In the genomic region with DNA sequence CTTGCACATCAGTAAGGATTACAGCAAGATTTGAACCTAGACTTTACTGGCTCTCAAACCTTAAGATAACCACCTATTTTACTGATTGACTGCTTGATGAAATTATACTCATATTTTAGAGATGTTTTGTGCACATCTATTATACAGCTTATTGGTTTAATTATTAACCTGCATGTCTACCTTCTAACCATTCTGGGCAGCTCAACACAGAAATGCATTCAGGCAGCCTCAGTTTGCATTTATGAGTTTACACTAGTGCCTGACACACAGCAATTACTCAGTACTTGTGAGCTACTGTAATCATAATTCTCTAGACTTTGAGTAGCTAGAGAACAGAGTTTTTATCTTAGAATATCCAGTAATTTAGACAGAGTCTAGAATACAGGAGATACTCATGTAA, we compare ENCODE assay signal across 28 cellular contexts.
A peak's percentile ranks its signal among the peaks of the same experiment; 100 is the strongest.
DNase-seq lines count a peak whose midpoint lies in the region; ATAC-seq, FAIRE-seq and TF ChIP-seq lines count a peak whose summit lies in the region.
"Had no signal": no experiment of that assay in that cellular context is flagged by ENCODE, and none has a peak within 500 bp of the region (broad histone marks: within the 10 kb centered on the region; RNA-seq: fewer than 3 reads in every experiment).

No MANE protein-coding gene starts in this region.

- no peak overlapping the region for H3K4me3 Mint-ChIP-seq in activated CD4-positive, alpha-beta T cell treated with anti-CD3 and anti-CD28 coated beads for 36 hours
- H3K4me3 Mint-ChIP-seq: CD4-positive, alpha-beta memory T cell; HFFc6; T-cell had no signal

- H3K9me3 Mint-ChIP-seq in activated CD4-positive, alpha-beta T cell treated with anti-CD3 and anti-CD28 coated beads for 36 hours (ENCODE audit: low read depth), result no peaks in the 10 kb centered on the region
- H3K9me3 Mint-ChIP-seq: CD4-positive, alpha-beta memory T cell; HFFc6; T-cell had no signal

- H3K27me3 ChIP-seq in bronchial epithelial cell (ENCODE audit: control insufficient read depth, insufficient read depth, low read length), result no peaks in the 10 kb centered on the region
- no peaks in the 10 kb centered on the region for H3K27me3 ChIP-seq in pancreas
- H3K27me3 ChIP-seq: SJSA1 had no signal

- POLR2A ChIA-PET in activated CD4-positive, alpha-beta T cell treated with anti-CD3 and anti-CD28 coated beads for 36 hours (lab: Charles Lee), result no interaction called here

- TF ChIP-seq CTCF in bronchial epithelial cell (IDR thresholded peaks at IDR 0.05; ENCODE audit: insufficient read depth, low read length, severe bottlenecking) (no peak), pancreas (IDR thresholded peaks at IDR 0.05) (no peak), GM13977 (IDR thresholded peaks at IDR 0.05; ENCODE audit: extremely low read depth, insufficient read depth, missing control alignments) (no peak)

- ATAC-seq in pancreas (peak in 3 of 4 donors; percentile 24 to 43 (median 29)), HG03196 (IDR thresholded peaks at IDR 0.05; ENCODE audit: unreplicated experiment) (no peak)
- no peak for ATAC-seq in activated CD4-positive, alpha-beta T cell treated with anti-CD3 and anti-CD28 coated beads for 36 hours
- ATAC-seq: K562, T-cell had no signal

- FAIRE-seq in bronchial epithelial cell (lab: Jason Lieb, UNC), result no peak
- no peak for FAIRE-seq in pancreas (lab: Jason Lieb, UNC)
- FAIRE-seq: A204.1, GM12892, K562 had no signal

- H3K27ac Mint-ChIP-seq in activated CD4-positive, alpha-beta T cell treated with anti-CD3 and anti-CD28 coated beads for 36 hours, result no peak overlapping the region
- H3K27ac Mint-ChIP-seq: CD4-positive, alpha-beta memory T cell; HFFc6; T-cell had no signal

- H3K4me3 ChIP-seq in bronchial epithelial cell (ENCODE audit: low read depth, low read length) (no peak overlapping the region), pancreas (no peak overlapping the region)
- H3K4me3 ChIP-seq: HAP-1, K562, SJSA1 had no signal

- no peaks in the 10 kb centered on the region for H3K27me3 Mint-ChIP-seq in activated CD4-positive, alpha-beta T cell treated with anti-CD3 and anti-CD28 coated beads for 36 hours
- H3K27me3 Mint-ChIP-seq: CD4-positive, alpha-beta memory T cell; T-cell had no signal

- intact Hi-C loops in pancreas (cut with DNase I), result no loop called here
- intact Hi-C loops in activated CD4-positive, alpha-beta T cell treated with anti-CD3 and anti-CD28 coated beads for 36 hours (cut with DNase I, micrococcal nuclease), result no loop called here

- H3K36me3 ChIP-seq in bronchial epithelial cell (ENCODE audit: control insufficient read depth, insufficient read depth, low read length), result peaks cover 2% of the 10 kb centered on the region
- no peaks in the 10 kb centered on the region for H3K36me3 ChIP-seq in pancreas
- H3K36me3 ChIP-seq: HAP-1, SJSA1 had no signal

- CTCF ChIA-PET in activated CD4-positive, alpha-beta T cell treated with anti-CD3 and anti-CD28 coated beads for 36 hours (lab: Charles Lee), result interaction anchor here (1.2 kb wide), 1 partner anchor 21 kb away, joined by 3 read pairs; no protein-coding TSS in a partner anchor

- H3K4me1 Mint-ChIP-seq in activated CD4-positive, alpha-beta T cell treated with anti-CD3 and anti-CD28 coated beads for 36 hours, result peaks cover under 1% of the 10 kb centered on the region

- in situ Hi-C loops in GM13977 (cut with MboI; ENCODE audit: low pct_unique_long_range_greater_than_20kb, low sequenced_read_pairs, unreplicated experiment), result no loop called here

- no peaks in the 10 kb centered on the region for H3K9me3 ChIP-seq in pancreas
- H3K9me3 ChIP-seq: HAP-1, SJSA1 had no signal

- DNase-seq in DMS53 (lab: John Stamatoyannopoulos, UW) (peak; percentile 51), HuH-7 (ENCODE audit: low spot score) (peak; percentile 4), bronchial epithelial cell (ENCODE audit: low read depth) (peak; percentile 13), pancreas (no peak), GM13977 (ENCODE audit: low spot score) (no peak), NCI-H1436 treated with DMSO at 0.1 percent for 48 hours (lab: John Stamatoyannopoulos, UW) (no peak)
- DNase-seq in activated CD4-positive, alpha-beta T cell treated with anti-CD3 and anti-CD28 coated beads for 36 hours, result no peak
- DNase-seq: C1 segment of cervical spinal cord; CD4-positive, alpha-beta memory T cell; COR-L47; DMS79 treated with DMSO at 0.1 percent for 48 hours; GF-D8; GOT3; HFFc6; Kasumi-1; MV-4-11; NCI-H1105 treated with DMSO at 0.1 percent for 48 hours; NCI-H2029; NCI-H526 treated with DMSO at 0.1 percent for 48 hours; Right ventricle myocardium superior; RPMI8226; T-cell had no signal

- no peak overlapping the region for H3K27ac ChIP-seq in pancreas
- H3K27ac ChIP-seq: SJSA1 had no signal

- no peaks in the 10 kb centered on the region for H3K36me3 Mint-ChIP-seq in activated CD4-positive, alpha-beta T cell treated with anti-CD3 and anti-CD28 coated beads for 36 hours (ENCODE audit: low read depth)
- H3K36me3 Mint-ChIP-seq: CD4-positive, alpha-beta memory T cell; T-cell had no signal

- peaks cover 0 to 4% (median 3%) of the 10 kb centered on the region in 3 donors for H3K4me1 ChIP-seq in pancreas
- H3K4me1 ChIP-seq: HAP-1, SJSA1 had no signal

Comparison
In these comparisons a context has a peak if more than half of its experiments do, and no peak if none do; other contexts are left out.
1. DNase-seq: peak in DMS53 (single experiment), HuH-7 (single experiment) and bronchial epithelial cell (single experiment); none in pancreas (0 of 6), GM13977 (single experiment), activated CD4-positive, alpha-beta T cell treated with anti-CD3 and anti-CD28 coated beads for 36 hours (single experiment) and NCI-H1436 treated with DMSO at 0.1 percent for 48 hours (single experiment).
2. ATAC-seq: peak in pancreas (3 of 4); none in activated CD4-positive, alpha-beta T cell treated with anti-CD3 and anti-CD28 coated beads for 36 hours (single experiment) and HG03196 (single experiment).